8 cellular contexts compared by ENCODE assay signal in the genomic region with DNA sequence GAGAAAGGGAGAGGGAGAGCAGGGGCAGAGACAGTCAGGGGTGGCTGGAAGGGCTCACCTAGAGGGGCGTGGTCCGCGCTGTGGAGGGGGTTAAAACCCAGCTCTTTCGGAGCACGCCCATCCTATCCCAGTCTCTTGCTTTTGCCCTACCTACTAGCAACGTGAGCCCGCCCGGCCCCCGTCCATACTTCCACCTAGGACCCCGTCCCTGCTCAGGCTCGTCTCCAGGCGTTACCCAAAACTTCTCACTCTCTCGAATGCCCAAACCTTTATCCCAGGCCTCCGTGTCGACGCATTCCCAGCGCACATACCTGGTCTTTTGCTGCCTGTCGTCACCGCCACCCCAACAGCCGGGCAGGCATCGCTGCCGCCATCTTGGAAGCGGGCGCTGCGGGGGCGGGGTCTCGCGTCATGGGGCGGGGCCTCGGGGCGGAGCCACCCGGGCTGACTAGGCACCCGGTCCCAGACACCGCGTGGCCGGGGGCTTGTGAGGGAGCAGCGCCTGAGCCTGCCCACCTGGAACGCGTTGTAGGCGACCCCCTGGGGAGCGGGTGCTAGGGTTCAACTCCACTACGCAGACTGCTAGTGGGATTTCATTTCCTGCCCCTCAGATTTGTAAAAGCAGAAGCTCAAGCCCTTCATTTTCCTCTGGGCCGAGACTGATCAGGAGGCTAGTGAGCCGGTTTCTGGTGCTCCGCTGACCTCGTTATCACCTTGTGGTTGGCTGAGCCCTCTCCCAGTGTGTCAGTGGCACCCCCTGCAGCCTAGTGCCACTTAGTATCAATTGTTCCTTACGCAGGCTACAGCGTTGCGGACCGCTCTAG. TPM values are rescaled to one million over a fixed set of nuclear protein-coding genes. Genes with fewer than 3 reads are reported as not detected.
A peak's percentile ranks its signal among the peaks of the same experiment; 100 is the strongest.
DNase-seq lines count a peak whose midpoint lies in the region; ATAC-seq, FAIRE-seq and TF ChIP-seq lines count a peak whose summit lies in the region.

B4GALT3 (minus strand) TSS at position 396 of the 824 bp plus-strand sequence. CDS start 1,447 bp downstream, outside the sequence.

- TF ChIP-seq CTCF in transverse colon (IDR thresholded peaks at IDR 0.05) = peak in 1 of 5 experiments; percentile 25

- peak within 1 kb of the TSS; percentile 59 to 81 (median 64) for H3K4me3 ChIP-seq in transverse colon

- ATAC-seq in HG02798 (IDR thresholded peaks at IDR 0.05; ENCODE audit: poor library complexity, unreplicated experiment) = peak; percentile 85

- peak within 1 kb of the TSS; percentile 93 for H3K27ac ChIP-seq in adipose tissue (ENCODE audit: low read depth, low read length)
- H3K27ac ChIP-seq in transverse colon = peak within 1 kb of the TSS; percentile 83 to 91 (median 88)

- intact Hi-C loops in T-helper 1 cell treated with Interleukin-12 subunit alpha and Interleukin-12 subunit beta and Interleukin-4 antibody, amounts not matched to agents 30 ng/mL and 1 ng/mL, for 36 hours (cut with micrococcal nuclease) = loop anchor here (1.0 to 2.0 kb wide), 8 partner anchors 10 to 58 kb away; partner anchors contain the start of genes DEDD, PPOX, UFC1 and USP21
- intact Hi-C loops in cardiac septum (cut with DNase I) (loop anchor here (1.0 kb wide), 1 partner anchor 11 kb away; the partner anchor contains the start of gene PPOX), transverse colon (cut with DNase I; ENCODE audit: low total_unique reads) (no loop called here)

- no peaks in the 10 kb centered on the region for H3K9me3 ChIP-seq in transverse colon

- TF ChIP-seq EP300 in transverse colon (IDR thresholded peaks at IDR 0.05; ENCODE audit: low read depth) = no peak

- DNase-seq in GM12892 (ENCODE audit: insufficient read length) (peak; percentile 98), NCI-H146 treated with DMSO at 0.1 percent for 48 hours (lab: John Stamatoyannopoulos, UW; ENCODE audit: unreplicated experiment) (peak; percentile 81), cardiac septum (ENCODE audit: low spot score) (peak; percentile 98), pons (ENCODE audit: low spot score) (peak; percentile 75), transverse colon (peak; percentile 94)

- peaks cover 0 to 41% (median 18%) of the 10 kb centered on the region in 4 donors for H3K4me1 ChIP-seq in transverse colon

- WGBS in adipose tissue, 3 donors = 2 to 5% (median 5%) methylated on average over 50 of the region's 50 CpGs
- WGBS in transverse colon (ENCODE audit: low coverage in 1 of 2), 2 donors = 5 to 40% methylated on average over 3 to 50 of the region's 50 CpGs

- TF ChIP-seq POLR2A in GM12892 (IDR thresholded peaks at IDR 0.05; ENCODE audit: low read depth, low read length) (peak; percentile 91), transverse colon (IDR thresholded peaks at IDR 0.05) (peak; percentile 83)

- peak; percentile 73 for FAIRE-seq in GM12892 (lab: Jason Lieb, UNC)

- peaks cover 0 to 20% (median 6%) of the 10 kb centered on the region in 4 donors for H3K36me3 ChIP-seq in transverse colon

- H3K27me3 ChIP-seq in transverse colon = no peaks in the 10 kb centered on the region

- in situ Hi-C loops in transverse colon (cut with MboI; ENCODE audit: low pct_ligation_motif_present in 1 of 4, low pct_unique_long_range_greater_than_20kb in 1 of 4, low sequenced_read_pairs in 3 of 4) = no loop called here

RNA-seq across cellular contexts. Expression of gene B4GALT3, which starts in this region (rescaled TPM):
- 15.7 TPM for polyA plus RNA-seq in GM12892 (2012; ENCODE audit: missing spikeins)
- 56.3 and 58.4 TPM in 2 replicates for total RNA-seq in T-helper 1 cell treated with Interleukin-12 subunit alpha and Interleukin-12 subunit beta and Interleukin-4 antibody, amounts not matched to agents 30 ng/mL and 1 ng/mL, for 36 hours
- polyA plus RNA-seq in adipose tissue = 10 to 100 TPM; 23.7 to 36.1 (median 26.4) TPM
- total RNA-seq in cardiac septum (22.2 TPM), transverse colon (10 to 100 TPM in 3 of 4 donors, 1 to 10 TPM in 1; 3.0 to 71.4 (median 26.6) TPM)

Comparison
In these comparisons a context has a peak if more than half of its experiments do, and no peak if none do; other contexts are left out.
1. Peak in every context shown above with its lines: DNase-seq, ATAC-seq, H3K4me3 ChIP-seq and H3K27ac ChIP-seq.